In genomic region chr6:157873735-157874344, GRCh38 we compare ENCODE assay signal across 9 cellular contexts.
A peak's percentile ranks its signal among the peaks of the same experiment; 100 is the strongest.
DNase-seq lines count a peak whose midpoint lies in the region; ATAC-seq and TF ChIP-seq lines count a peak whose summit lies in the region.
"Had no signal": no experiment of that assay in that cellular context is flagged by ENCODE, and none has a peak within 500 bp of the region (broad histone marks: within the 10 kb centered on the region; RNA-seq: fewer than 3 reads in every experiment).

No MANE protein-coding gene starts in this region.

- TF ChIP-seq POLR2A in erythroblast (IDR thresholded peaks at IDR 0.05; ENCODE audit: low read length) = no peak

- H3K36me3 Mint-ChIP-seq in nephron (ENCODE audit: low read depth) = peaks cover 38% of the 10 kb centered on the region
- H3K36me3 Mint-ChIP-seq in stimulated activated naive CD8-positive, alpha-beta T cell treated with anti-CD3 and anti-CD28 coated beads, Interleukin-15, Interleukin-2, amounts not matched to agents 100 ng/mL and 50 ng/mL, for 24 hours (ENCODE audit: low read depth) = peaks cover 49% of the 10 kb centered on the region

- peak; percentile 82 for ATAC-seq in HG03103 (IDR thresholded peaks at IDR 0.05; ENCODE audit: low read depth, unreplicated experiment)

- peaks cover 3% of the 10 kb centered on the region for H3K4me1 ChIP-seq in NT2/D1 (ENCODE audit: insufficient read depth, insufficient read length)

- TF ChIP-seq CTCF in nephron (IDR thresholded peaks at IDR 0.05; ENCODE audit: unreplicated experiment in 3 of 3) = peak; percentile 47 to 65 (median 56)

- peaks cover 3% of the 10 kb centered on the region for H3K4me1 Mint-ChIP-seq in nephron
- H3K4me1 Mint-ChIP-seq in stimulated activated naive CD8-positive, alpha-beta T cell treated with anti-CD3 and anti-CD28 coated beads, Interleukin-15, Interleukin-2, amounts not matched to agents 100 ng/mL and 50 ng/mL, for 24 hours (ENCODE audit: low read depth) = peaks cover 38% of the 10 kb centered on the region

- H3K4me3 ChIP-seq in NT2/D1 (ENCODE audit: insufficient read length, low read depth) = no peak overlapping the region
- H3K4me3 ChIP-seq: skin epidermis had no signal

- no peak overlapping the region for H3K27ac Mint-ChIP-seq in nephron
- H3K27ac Mint-ChIP-seq in stimulated activated naive CD8-positive, alpha-beta T cell treated with anti-CD3 and anti-CD28 coated beads, Interleukin-15, Interleukin-2, amounts not matched to agents 100 ng/mL and 50 ng/mL, for 24 hours = peak overlapping the region; percentile 12

- H3K4me3 Mint-ChIP-seq in nephron = no peak overlapping the region
- no peak overlapping the region for H3K4me3 Mint-ChIP-seq in stimulated activated naive CD8-positive, alpha-beta T cell treated with anti-CD3 and anti-CD28 coated beads, Interleukin-15, Interleukin-2, amounts not matched to agents 100 ng/mL and 50 ng/mL, for 24 hours

- no peak overlapping the region for H3K9ac ChIP-seq in NT2/D1 (ENCODE audit: insufficient read length, low read depth)

- H3K27me3 ChIP-seq in NT2/D1 (ENCODE audit: insufficient read depth, insufficient read length) = no peaks in the 10 kb centered on the region

- H3K9me3 ChIP-seq in NT2/D1 (ENCODE audit: insufficient read depth, low read length) = no peaks in the 10 kb centered on the region

- H3K27me3 Mint-ChIP-seq in nephron (ENCODE audit: low read depth) = no peaks in the 10 kb centered on the region
- H3K27me3 Mint-ChIP-seq in stimulated activated naive CD8-positive, alpha-beta T cell treated with anti-CD3 and anti-CD28 coated beads, Interleukin-15, Interleukin-2, amounts not matched to agents 100 ng/mL and 50 ng/mL, for 24 hours = no peaks in the 10 kb centered on the region

- no peaks in the 10 kb centered on the region for H3K9me3 Mint-ChIP-seq in nephron
- no peaks in the 10 kb centered on the region for H3K9me3 Mint-ChIP-seq in stimulated activated naive CD8-positive, alpha-beta T cell treated with anti-CD3 and anti-CD28 coated beads, Interleukin-15, Interleukin-2, amounts not matched to agents 100 ng/mL and 50 ng/mL, for 24 hours

- H3K36me3 ChIP-seq in NT2/D1 (ENCODE audit: insufficient read depth, insufficient read length, low read length) = peaks cover 46% of the 10 kb centered on the region

- DNase-seq in NCI-H2107 (lab: John Stamatoyannopoulos, UW) (peak; percentile 29), NCI-H2107 treated with DMSO at 0.1 percent for 48 hours (lab: John Stamatoyannopoulos, UW; ENCODE audit: unreplicated experiment) (no peak), NT2/D1 (ENCODE audit: low read depth, low spot score) (peak; percentile 44), erythroblast (lab: John Stamatoyannopoulos, UW) (peak; percentile 85 to 92)
- peak; percentile 97 for DNase-seq in activated CD8-positive, alpha-beta memory T cell treated with anti-CD3 and anti-CD28 coated beads, Interleukin-2, amount 50 U/mL, for 48 hours
